ENCODE assay signal across 19 cellular contexts in genomic region chr22:23384451-23384850, GRCh38.
DNase-seq lines count a peak whose midpoint lies in the region; ATAC-seq and TF ChIP-seq lines count a peak whose summit lies in the region.
"Had no signal": no experiment of that assay in that cellular context is flagged by ENCODE, and none has a peak within 500 bp of the region (broad histone marks: within the 10 kb centered on the region; RNA-seq: fewer than 3 reads in every experiment).

No MANE protein-coding gene starts in this region.

- no peaks in the 10 kb centered on the region for H3K79me1 ChIP-seq in mesendoderm (ENCODE audit: low read length)

- H3K56ac ChIP-seq in mesendoderm (ENCODE audit: low read length) = peak overlapping the region; percentile 17

- no peak overlapping the region for H2BK15ac ChIP-seq in mesendoderm (replicated peaks; ENCODE audit: low read depth)

- no peak for ATAC-seq in WTC11
- ATAC-seq: CD8-positive, alpha-beta T cell had no signal

- H3K4me3 Mint-ChIP-seq in WTC11 (no peak overlapping the region), Calu3 (ENCODE audit: low read depth, unreplicated experiment) (no peak overlapping the region)
- H3K4me3 Mint-ChIP-seq: CD8-positive, alpha-beta T cell had no signal

- H3K4me2 ChIP-seq in mesendoderm (ENCODE audit: low read length) = no peak overlapping the region

- CTCF ChIA-PET in WTC11 (lab: Charles Lee) (interaction anchor here (1.1 to 1.3 kb wide), 4 partner anchors 157 to 228 kb away, joined by 3 to 5 read pairs (median 4); no protein-coding TSS in a partner anchor), Calu3 (lab: Charles Lee) (no interaction called here)

- H2AK5ac ChIP-seq in mesendoderm (ENCODE audit: low read length) = no peak overlapping the region

- no peak overlapping the region for H3K23ac ChIP-seq in mesendoderm (ENCODE audit: low read length)

- BruUV-seq in Calu3 (replicated peaks; lab: Mats Ljungman, UMichigan) = no TSS peak

- no peak overlapping the region for H3K18ac ChIP-seq in mesendoderm (ENCODE audit: low read length)

- no peak for TF ChIP-seq POLR2A in thyroid gland (IDR thresholded peaks at IDR 0.05)

- H3K9ac ChIP-seq in mesendoderm (ENCODE audit: low read length) = no peak overlapping the region

- H3K4me1 ChIP-seq in mesendoderm (ENCODE audit: control insufficient read depth, low read depth, low read length) (peaks cover 5% of the 10 kb centered on the region), thyroid gland (peaks cover 7 to 17% of the 10 kb centered on the region in 2 donors)
- H3K4me1 ChIP-seq: HAP-1 had no signal

- H3K27ac Mint-ChIP-seq in WTC11 = no peak overlapping the region
- H3K27ac Mint-ChIP-seq in Calu3 (ENCODE audit: unreplicated experiment) = no peak overlapping the region
- H3K27ac Mint-ChIP-seq: CD8-positive, alpha-beta T cell had no signal

- H3K9me3 Mint-ChIP-seq in WTC11 = no peaks in the 10 kb centered on the region
- no peaks in the 10 kb centered on the region for H3K9me3 Mint-ChIP-seq in Calu3 (ENCODE audit: low read depth, unreplicated experiment)
- H3K9me3 Mint-ChIP-seq: CD8-positive, alpha-beta T cell had no signal

- TF ChIP-seq CTCF in WTC11 (IDR thresholded peaks at IDR 0.05) (no peak), thyroid gland (IDR thresholded peaks at IDR 0.05) (no peak), Calu3 (IDR thresholded peaks at IDR 0.05; ENCODE audit: unreplicated experiment) (no peak)

- no CpG with 5 or more reads among the region's 10 CpGs for WGBS in mesendoderm (ENCODE audit: extremely low coverage, insufficient coverage, low lambda C conversion rate)
- WGBS in thyroid gland, 2 donors = 25 to 43% methylated on average over 5 of the region's 10 CpGs

- H4K5ac ChIP-seq in mesendoderm (ENCODE audit: low read length) = no peak overlapping the region

- H3K27me3 ChIP-seq in H7 (ENCODE audit: control insufficient read depth, insufficient read depth, low read length) (peaks cover under 1% of the 10 kb centered on the region; the same call in 1 of the 2 replicates), mesendoderm (ENCODE audit: insufficient read depth, low read length, poor library complexity) (no peaks in the 10 kb centered on the region), thyroid gland (no peaks in the 10 kb centered on the region)
- H3K27me3 ChIP-seq: BE2C had no signal

- no peak overlapping the region for H3K4ac ChIP-seq in mesendoderm (ENCODE audit: low read depth, low read length)

- H3K27me3 Mint-ChIP-seq in WTC11 (ENCODE audit: low read depth) (peaks cover 3% of the 10 kb centered on the region; the same call in 1 of the 2 replicates), Calu3 (ENCODE audit: unreplicated experiment) (peaks cover 17% of the 10 kb centered on the region)

- no peaks in the 10 kb centered on the region for H3K36me3 ChIP-seq in H7 (replicated peaks; ENCODE audit: control insufficient read depth, insufficient read depth, low read length)
- H3K36me3 ChIP-seq in mesendoderm (ENCODE audit: control insufficient read depth, insufficient read depth, low read length) = no peaks in the 10 kb centered on the region
- H3K36me3 ChIP-seq in thyroid gland = no peaks in the 10 kb centered on the region
- H3K36me3 ChIP-seq: BE2C, HAP-1 had no signal

- H3K79me2 ChIP-seq in mesendoderm (ENCODE audit: control insufficient read depth, insufficient read depth, low read length) = no peaks in the 10 kb centered on the region

- H2BK120ac ChIP-seq in mesendoderm (ENCODE audit: low read depth, low read length) = no peak overlapping the region

- no peak overlapping the region for H3K27ac ChIP-seq in mesendoderm (ENCODE audit: low read depth, low read length)
- no peak overlapping the region for H3K27ac ChIP-seq in thyroid gland
- H3K27ac ChIP-seq: RWPE1 had no signal

- no peak overlapping the region for H4K8ac ChIP-seq in mesendoderm (ENCODE audit: low read depth, low read length)

- H3K4me1 Mint-ChIP-seq in WTC11 = peaks cover 12% of the 10 kb centered on the region; the same call in 1 of the 2 replicates
- H3K4me1 Mint-ChIP-seq in Calu3 (ENCODE audit: low read depth, unreplicated experiment) = no peaks in the 10 kb centered on the region

- H3K36me3 Mint-ChIP-seq in WTC11 (no peaks in the 10 kb centered on the region), Calu3 (ENCODE audit: insufficient read depth, unreplicated experiment) (no peaks in the 10 kb centered on the region)
- H3K36me3 Mint-ChIP-seq: CD8-positive, alpha-beta T cell had no signal

- H3K9me3 ChIP-seq in thyroid gland = no peaks in the 10 kb centered on the region
- H3K9me3 ChIP-seq: BE2C, HAP-1 had no signal

- H2BK5ac ChIP-seq in mesendoderm (ENCODE audit: low read length) = no peak overlapping the region

- H3K4me3 ChIP-seq in H7 (ENCODE audit: insufficient read depth, low read depth, low read length) (no peak overlapping the region), mesendoderm (ENCODE audit: low read length) (no peak overlapping the region), thyroid gland (replicated peaks in 1 of 3) (no peak overlapping the region)
- H3K4me3 ChIP-seq: HAP-1 had no signal

- intact Hi-C loops in thyroid gland (cut with DNase I) = loop anchor here (2.0 to 5.0 kb wide), 2 partner anchors 62 to 208 kb away; no protein-coding TSS in a partner anchor
- intact Hi-C loops in Calu3 (cut with micrococcal nuclease; ENCODE audit: unreplicated experiment) = loop anchor here (10.0 kb wide), 1 partner anchor 430 kb away; no protein-coding TSS in a partner anchor

- POLR2A ChIA-PET in WTC11 (lab: Charles Lee) = no interaction called here

- peak; percentile 55 for DNase-seq in H7
- DNase-seq in WTC11 (ENCODE audit: low spot score) = peak; percentile 6
- no peak for DNase-seq in mesendoderm
- DNase-seq in thyroid gland = peak; percentile 51 to 69
- no peak for DNase-seq in T-helper 9 cell
- DNase-seq in NCI-H187 treated with DMSO at 0.1 percent for 48 hours (lab: John Stamatoyannopoulos, UW) = no peak
- no peak for DNase-seq in Calu3
- DNase-seq: CD8-positive, alpha-beta T cell; GF-D8; IMR-90; Karpas-422; MM.1S; NCI-H1105; NCI-H1694 treated with DMSO at 0.1 percent for 48 hours; NCI-H2171; NCI-H748 treated with DMSO at 0.1 percent for 48 hours had no signal

TF ChIP-seq in WTC11, 78 proteins besides CTCF, POLR2A, EP300 and RAD21:
- TF ChIP-seq TP53 (CRISPR knock-in tag; IDR thresholded peaks at IDR 0.05) (no peak), ZNF396 (CRISPR knock-in tag; IDR thresholded peaks at IDR 0.05; ENCODE audit: borderline replicate concordance) (no peak), SP1 (CRISPR knock-in tag; conservative IDR thresholded peaks at IDR 0.05) (no peak)

Comparison
In these comparisons a context has a peak if more than half of its experiments do, and no peak if none do; other contexts are left out.
1. DNase-seq: peak in H7 (single experiment), WTC11 (single experiment) and thyroid gland (2 of 2); none in mesendoderm (single experiment), T-helper 9 cell (single experiment), NCI-H187 treated with DMSO at 0.1 percent for 48 hours (single experiment) and Calu3 (single experiment).